21 cellular contexts compared by ENCODE assay signal in the genomic region with DNA sequence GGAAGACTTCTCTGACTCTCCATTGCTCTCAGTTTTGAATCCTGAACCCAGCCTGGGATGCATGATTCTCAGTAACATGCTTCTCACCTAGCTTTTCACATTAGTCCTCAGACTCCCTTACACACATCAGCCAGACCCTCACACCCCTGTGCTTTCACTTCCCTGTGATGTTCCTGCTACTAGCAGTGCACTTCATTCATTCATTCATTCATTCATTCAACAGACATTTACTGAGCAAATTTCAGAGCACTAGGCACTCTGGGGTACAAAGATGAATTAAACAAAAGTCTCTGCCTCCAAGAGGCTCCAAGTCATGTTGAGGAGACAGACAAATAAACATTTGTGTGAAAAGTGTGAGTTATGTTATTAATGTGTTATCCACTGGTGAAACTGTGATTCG.
DNase-seq lines count a peak whose midpoint lies in the region; ATAC-seq, FAIRE-seq and TF ChIP-seq lines count a peak whose summit lies in the region.
"Had no signal": no experiment of that assay in that cellular context is flagged by ENCODE, and none has a peak within 500 bp of the region (broad histone marks: within the 10 kb centered on the region; RNA-seq: fewer than 3 reads in every experiment).

No MANE protein-coding gene starts in this region.

- H3K27me3 Mint-ChIP-seq in astrocyte (ENCODE audit: low read depth, unreplicated experiment), result peaks cover 9% of the 10 kb centered on the region
- no peaks in the 10 kb centered on the region for H3K27me3 Mint-ChIP-seq in dendritic cell treated with granulocyte-macrophage colony-stimulating factor and Interleukin-4, amounts not matched to agents 40 ng/mL and 50 ng/mL, for 4 days

- H3K4me2 ChIP-seq in IMR-90 (ENCODE audit: low read depth, low read length) (no peak overlapping the region), astrocyte (ENCODE audit: low read length) (no peak overlapping the region)

- H3K27ac ChIP-seq in HEK293 (ENCODE audit: extremely low read depth, low read depth, low read length), result no peak overlapping the region
- no peak overlapping the region for H3K27ac ChIP-seq in IMR-90 (ENCODE audit: insufficient read depth, low read length)
- no peak overlapping the region for H3K27ac ChIP-seq in astrocyte (ENCODE audit: low read depth, low read length)
- H3K27ac ChIP-seq: GM23248 had no signal

- H4K8ac ChIP-seq in IMR-90 (ENCODE audit: low read depth in 2 of 2, low read length in 2 of 2), result no peak overlapping the region

- H3K23ac ChIP-seq in IMR-90 (ENCODE audit: low read depth, low read length), result no peak overlapping the region

- H3K4me3 ChIP-seq in HEK293 (ENCODE audit: low read depth, low read length) (no peak overlapping the region), IMR-90 (ENCODE audit: insufficient read depth, low read depth, low read length) (no peak overlapping the region), astrocyte (ENCODE audit: insufficient read depth, low read depth, low read length) (no peak overlapping the region)
- H3K4me3 ChIP-seq: GM23248 had no signal

- no peak overlapping the region for H2BK20ac ChIP-seq in IMR-90 (ENCODE audit: low read depth, low read length)

- peak overlapping the region; percentile 20 for H3K27ac Mint-ChIP-seq in astrocyte (ENCODE audit: unreplicated experiment)
- peak overlapping the region; percentile 3 for H3K27ac Mint-ChIP-seq in dendritic cell treated with granulocyte-macrophage colony-stimulating factor and Interleukin-4, amounts not matched to agents 40 ng/mL and 50 ng/mL, for 4 days

- no peak for TF ChIP-seq POLR2A in IMR-90 (IDR thresholded peaks at IDR 0.05; ENCODE audit: low read depth, low read length)

- no peak overlapping the region for H3K4me3 Mint-ChIP-seq in astrocyte (ENCODE audit: unreplicated experiment)
- H3K4me3 Mint-ChIP-seq in dendritic cell treated with granulocyte-macrophage colony-stimulating factor and Interleukin-4, amounts not matched to agents 40 ng/mL and 50 ng/mL, for 4 days, result no peak overlapping the region
- H3K4me3 Mint-ChIP-seq: CD4-positive, alpha-beta memory T cell had no signal

- no peak for TF ChIP-seq RAD21 in IMR-90 (IDR thresholded peaks at IDR 0.05; ENCODE audit: low read length)

- H2BK5ac ChIP-seq in IMR-90 (ENCODE audit: low read depth, low read length, poor library complexity, severe bottlenecking), result no peak overlapping the region

- no peak overlapping the region for H2BK15ac ChIP-seq in IMR-90 (ENCODE audit: low read depth, low read length)

- FAIRE-seq in astrocyte (lab: Jason Lieb, UNC), result no peak
- FAIRE-seq: GM12892, GM19239, H1 had no signal

- 67% methylated on average over 1 of the region's 1 CpG; no CpG with 5 or more reads in 1 of the 2 experiments for WGBS in IMR-90 (ENCODE audit: extremely low coverage in 2 of 2, insufficient read length in 1 of 2), 2 experiments

- H3K36me3 ChIP-seq in HEK293 (ENCODE audit: control insufficient read depth in 2 of 2, insufficient read depth in 1 of 2, low read length in 2 of 2) (no peaks in the 10 kb centered on the region), IMR-90 (ENCODE audit: control insufficient read depth, insufficient read depth, low read length) (no peaks in the 10 kb centered on the region), astrocyte (ENCODE audit: insufficient read depth, low read length) (no peaks in the 10 kb centered on the region)

- H3K27me3 ChIP-seq in IMR-90 (ENCODE audit: control insufficient read depth, insufficient read depth, low read length) (peaks cover 4% of the 10 kb centered on the region), astrocyte (ENCODE audit: insufficient read depth, low read length) (no peaks in the 10 kb centered on the region)

- CTCF ChIA-PET in HEK293 (lab: Yijun Ruan, JAX), result no interaction called here
- CTCF ChIA-PET in IMR-90 (lab: Yijun Ruan, JAX), result no interaction called here

- H3K79me2 ChIP-seq in astrocyte (ENCODE audit: insufficient read depth, low read length), result no peaks in the 10 kb centered on the region

- in situ Hi-C loops in IMR-90 (cut with MboI; ENCODE audit: low sequenced_read_pairs), result no loop called here

- H3K14ac ChIP-seq in IMR-90 (replicated peaks; ENCODE audit: low read depth, low read length), result no peak overlapping the region

- H2BK120ac ChIP-seq in IMR-90 (ENCODE audit: low read depth, low read length), result no peak overlapping the region

- TF ChIP-seq CTCF in HEK293 (tag by site-specific recombination; IDR thresholded peaks at IDR 0.05), result no peak
- no peak for TF ChIP-seq CTCF in IMR-90 (conservative IDR thresholded peaks at IDR 0.05; ENCODE audit: low read depth, low read length)
- no peak for TF ChIP-seq CTCF in astrocyte (IDR thresholded peaks at IDR 0.05; ENCODE audit: insufficient read depth, low read depth, low read length)

- H3K9me1 ChIP-seq in IMR-90 (ENCODE audit: insufficient read depth, low read length), result 0 out of 2 replicates have a peak, but pooled peaks cover 5% of the 10 kb centered on the region

- H3K4me1 Mint-ChIP-seq in astrocyte (ENCODE audit: low read depth, unreplicated experiment), result no peaks in the 10 kb centered on the region
- H3K4me1 Mint-ChIP-seq in dendritic cell treated with granulocyte-macrophage colony-stimulating factor and Interleukin-4, amounts not matched to agents 40 ng/mL and 50 ng/mL, for 4 days (ENCODE audit: low read depth), result peaks cover 38% of the 10 kb centered on the region

- H3K4ac ChIP-seq in IMR-90 (ENCODE audit: low read depth, low read length), result no peak overlapping the region

- DNase-seq in IMR-90, result no peak
- DNase-seq in astrocyte (ENCODE audit: low read depth), result no peak
- DNase-seq in NCI-H1436 (lab: John Stamatoyannopoulos, UW), result no peak
- DNase-seq in activated effector memory CD4-positive, alpha-beta T cell treated with anti-CD3 and anti-CD28 coated beads, Interleukin-2, amount 50 U/mL, for 16 hours, result no peak
- no peak for DNase-seq in amygdala (lab: John Stamatoyannopoulos, UW)
- DNase-seq: C1 segment of cervical spinal cord; Calu3; CD4-positive, alpha-beta memory T cell; COR-L47; DMS53; DMS79 treated with DMSO at 0.1 percent for 48 hours; GF-D8; GM23248; H7; HCEC 1CT had no signal

- dilution Hi-C loops in IMR-90 (cut with HindIII; ENCODE audit: low sequenced_read_pairs, unreplicated experiment), result no loop called here

- H3K9ac ChIP-seq in IMR-90 (ENCODE audit: low read depth, low read length) (no peak overlapping the region), astrocyte (ENCODE audit: low read length) (no peak overlapping the region)
- H3K9ac ChIP-seq: GM23248 had no signal

- intact Hi-C loops in IMR-90 (cut with micrococcal nuclease), result no loop called here
- intact Hi-C loops in dendritic cell treated with granulocyte-macrophage colony-stimulating factor and Interleukin-4, amounts not matched to agents 40 ng/mL and 50 ng/mL, for 4 days (cut with micrococcal nuclease), result no loop called here

- H2AK5ac ChIP-seq in IMR-90 (ENCODE audit: low read depth, low read length), result no peak overlapping the region

- H2AK9ac ChIP-seq in IMR-90 (replicated peaks; ENCODE audit: low read depth, low read length, poor library complexity), result no peak overlapping the region

- H3K56ac ChIP-seq in IMR-90 (ENCODE audit: extremely low read depth, insufficient read depth, low read length), result no peak overlapping the region

- H3K36me3 Mint-ChIP-seq in astrocyte (ENCODE audit: low read depth, unreplicated experiment), result no peaks in the 10 kb centered on the region
- H3K36me3 Mint-ChIP-seq in dendritic cell treated with granulocyte-macrophage colony-stimulating factor and Interleukin-4, amounts not matched to agents 40 ng/mL and 50 ng/mL, for 4 days (ENCODE audit: low read depth), result no peaks in the 10 kb centered on the region
- H3K36me3 Mint-ChIP-seq: CD4-positive, alpha-beta memory T cell had no signal

- H4K20me1 ChIP-seq in IMR-90 (ENCODE audit: insufficient read depth, low read length), result no peaks in the 10 kb centered on the region
- no peaks in the 10 kb centered on the region for H4K20me1 ChIP-seq in astrocyte (ENCODE audit: insufficient read depth, low read length)

- H4K5ac ChIP-seq in IMR-90 (ENCODE audit: low read depth, low read length), result no peak overlapping the region

- H3K79me1 ChIP-seq in IMR-90 (ENCODE audit: low read depth in 1 of 2, low read length in 2 of 2), result no peaks in the 10 kb centered on the region

- H3K4me1 ChIP-seq in HEK293 (ENCODE audit: control insufficient read depth, insufficient read depth, low read length) (no peaks in the 10 kb centered on the region), IMR-90 (ENCODE audit: control insufficient read depth, insufficient read depth, low read length) (peaks cover 7% of the 10 kb centered on the region; the same call in 1 of the 2 replicates), astrocyte (ENCODE audit: insufficient read depth, low read length) (no peaks in the 10 kb centered on the region)

- no TSS peak for BruUV-seq in IMR-90 (replicated peaks; lab: Mats Ljungman, UMichigan)

- H2AFZ ChIP-seq in IMR-90 (replicated peaks; ENCODE audit: low read length, poor library complexity) (peak overlapping the region; percentile 3), astrocyte (ENCODE audit: low read depth, low read length) (no peak overlapping the region)
- H2AFZ ChIP-seq: GM23248 had no signal

- H4K91ac ChIP-seq in IMR-90 (ENCODE audit: insufficient read depth, low read depth, low read length), result no peak overlapping the region

- H3K18ac ChIP-seq in IMR-90 (ENCODE audit: low read depth, low read length), result no peak overlapping the region

- POLR2A ChIA-PET in HEK293 (lab: Yijun Ruan, JAX), result no interaction called here
- POLR2A ChIA-PET in IMR-90 (lab: Charles Lee; ENCODE audit: unreplicated experiment), result no interaction called here

- H3K9me3 ChIP-seq in HEK293 (ENCODE audit: control insufficient read depth, insufficient read depth, low read depth, low read length), result no peaks in the 10 kb centered on the region
- H3K9me3 ChIP-seq in IMR-90 (ENCODE audit: control insufficient read depth, insufficient read depth, low read length), result no peaks in the 10 kb centered on the region
- H3K9me3 ChIP-seq in astrocyte (ENCODE audit: insufficient read depth, low read depth, low read length), result no peaks in the 10 kb centered on the region

- no peak for ATAC-seq in IMR-90 (ENCODE audit: low read depth)
- ATAC-seq in HG02973 (IDR thresholded peaks at IDR 0.05; ENCODE audit: unreplicated experiment), result no peak

- H3K9me3 Mint-ChIP-seq in astrocyte (ENCODE audit: unreplicated experiment), result no peaks in the 10 kb centered on the region
- no peaks in the 10 kb centered on the region for H3K9me3 Mint-ChIP-seq in dendritic cell treated with granulocyte-macrophage colony-stimulating factor and Interleukin-4, amounts not matched to agents 40 ng/mL and 50 ng/mL, for 4 days
- H3K9me3 Mint-ChIP-seq: CD4-positive, alpha-beta memory T cell had no signal

TF ChIP-seq in IMR-90, 13 proteins besides CTCF, POLR2A, EP300 and RAD21 (continues in another document):
- TF ChIP-seq, protein P1, sequence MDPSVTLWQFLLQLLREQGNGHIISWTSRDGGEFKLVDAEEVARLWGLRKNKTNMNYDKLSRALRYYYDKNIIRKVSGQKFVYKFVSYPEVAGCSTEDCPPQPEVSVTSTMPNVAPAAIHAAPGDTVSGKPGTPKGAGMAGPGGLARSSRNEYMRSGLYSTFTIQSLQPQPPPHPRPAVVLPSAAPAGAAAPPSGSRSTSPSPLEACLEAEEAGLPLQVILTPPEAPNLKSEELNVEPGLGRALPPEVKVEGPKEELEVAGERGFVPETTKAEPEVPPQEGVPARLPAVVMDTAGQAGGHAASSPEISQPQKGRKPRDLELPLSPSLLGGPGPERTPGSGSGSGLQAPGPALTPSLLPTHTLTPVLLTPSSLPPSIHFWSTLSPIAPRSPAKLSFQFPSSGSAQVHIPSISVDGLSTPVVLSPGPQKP (IDR thresholded peaks at IDR 0.05; ENCODE audit: borderline replicate concordance, low read depth, low read length), result no peak
